ENCODE assay signal across 15 cellular contexts in the genomic region with DNA sequence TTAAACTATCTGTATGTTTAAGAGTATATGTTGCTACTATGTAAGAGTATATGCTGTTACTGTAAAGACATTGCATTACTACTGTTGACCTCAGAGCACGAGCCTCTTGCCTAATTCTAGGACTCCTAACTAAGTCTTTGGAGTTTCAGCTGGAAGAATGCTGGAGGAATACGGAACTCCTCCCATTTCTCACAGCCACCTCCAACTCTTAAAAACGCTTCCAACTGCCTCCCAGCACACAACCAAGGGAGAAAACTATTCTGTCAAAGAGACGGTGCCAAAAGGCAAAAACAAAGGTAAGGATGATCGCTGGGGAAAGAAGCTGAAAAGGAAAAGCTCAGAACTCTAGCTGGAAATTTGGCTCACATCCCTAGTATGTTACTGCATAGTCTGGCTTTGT. TPM values are rescaled to one million over a fixed set of nuclear protein-coding genes. Genes with fewer than 3 reads are reported as not detected.
DNase-seq lines count a peak whose midpoint lies in the region; ATAC-seq and TF ChIP-seq lines count a peak whose summit lies in the region.
"Had no signal": no experiment of that assay in that cellular context is flagged by ENCODE, and none has a peak within 500 bp of the region (broad histone marks: within the 10 kb centered on the region; RNA-seq: fewer than 3 reads in every experiment).

A gene with protein sequence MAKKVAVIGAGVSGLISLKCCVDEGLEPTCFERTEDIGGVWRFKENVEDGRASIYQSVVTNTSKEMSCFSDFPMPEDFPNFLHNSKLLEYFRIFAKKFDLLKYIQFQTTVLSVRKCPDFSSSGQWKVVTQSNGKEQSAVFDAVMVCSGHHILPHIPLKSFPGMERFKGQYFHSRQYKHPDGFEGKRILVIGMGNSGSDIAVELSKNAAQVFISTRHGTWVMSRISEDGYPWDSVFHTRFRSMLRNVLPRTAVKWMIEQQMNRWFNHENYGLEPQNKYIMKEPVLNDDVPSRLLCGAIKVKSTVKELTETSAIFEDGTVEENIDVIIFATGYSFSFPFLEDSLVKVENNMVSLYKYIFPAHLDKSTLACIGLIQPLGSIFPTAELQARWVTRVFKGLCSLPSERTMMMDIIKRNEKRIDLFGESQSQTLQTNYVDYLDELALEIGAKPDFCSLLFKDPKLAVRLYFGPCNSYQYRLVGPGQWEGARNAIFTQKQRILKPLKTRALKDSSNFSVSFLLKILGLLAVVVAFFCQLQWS (plus strand): TSS at position 237 of the 400 bp plus-strand sequence. CDS start 414 bp downstream, outside the sequence.

- H3K4me1 Mint-ChIP-seq in GM23338 = peaks cover 3% of the 10 kb centered on the region; the same call in 1 of the 3 replicates
- H3K4me1 Mint-ChIP-seq in stimulated activated naive B cell treated with anti-CD40 and anti-IgM and Interleukin-4, amounts not matched to agents 10 μg/mL and 1 μg/mL and 100 μg/mL, for 72 hours = no peaks in the 10 kb centered on the region
- H3K4me1 Mint-ChIP-seq: activated CD4-positive, alpha-beta T cell treated with anti-CD3 and anti-CD28 coated beads, Interleukin-2, amount 10 ng/mL, durations not matched to agents 24 days and 14 days; activated naive CD8-positive, alpha-beta T cell treated with anti-CD3 and anti-CD28 coated beads, Interleukin-2, amount 10 ng/mL, durations not matched to agents 7 days and 5 days had no signal

- no peak within 1 kb of the TSS for H2BK15ac ChIP-seq in neuronal stem cell (ENCODE audit: low read length)

- WGBS in neuronal stem cell (ENCODE audit: extremely low coverage in 2 of 2, insufficient read length in 2 of 2, insufficient replicate concordance in 1 of 2), 2 donors = no CpG with 5 or more reads among the region's 5 CpGs

- H3K79me1 ChIP-seq in neuronal stem cell (ENCODE audit: low read depth, low read length) = no peaks in the 10 kb centered on the region

- H3K27ac ChIP-seq in GM23338 (ENCODE audit: low read depth) (no peak within 1 kb of the TSS), lower lobe of right lung (peak within 1 kb of the TSS; percentile 81), neuronal stem cell (replicated peaks; ENCODE audit: low read length) (no peak within 1 kb of the TSS)
- no peak within 1 kb of the TSS for H3K27ac ChIP-seq in effector memory CD4-positive, alpha-beta T cell (ENCODE audit: insufficient read depth, low read length, poor library complexity, severe bottlenecking)
- H3K27ac ChIP-seq: epithelial cell of prostate had no signal

- H3K4me3 ChIP-seq in GM23338 = no peak within 1 kb of the TSS
- H3K4me3 ChIP-seq in lower lobe of right lung = peak within 1 kb of the TSS; percentile 53
- H3K4me3 ChIP-seq in neuronal stem cell (ENCODE audit: low read length in 2 of 2) = no peak within 1 kb of the TSS
- H3K4me3 ChIP-seq in effector memory CD4-positive, alpha-beta T cell (ENCODE audit: insufficient read depth, low read depth, low read length, poor library complexity, severe bottlenecking) = no peak within 1 kb of the TSS

- H4K91ac ChIP-seq in neuronal stem cell (ENCODE audit: low read depth, low read length, poor library complexity) = no peak within 1 kb of the TSS

- peak within 1 kb of the TSS; percentile 64; the same call in 1 of the 2 replicates for H2AFZ ChIP-seq in GM23338
- no peak within 1 kb of the TSS for H2AFZ ChIP-seq in neuronal stem cell (ENCODE audit: low read length)

- H2BK120ac ChIP-seq in neuronal stem cell (ENCODE audit: low read depth, low read length) = no peak within 1 kb of the TSS

- no peaks in the 10 kb centered on the region for H4K20me1 ChIP-seq in GM23338 (replicated peaks; ENCODE audit: insufficient read depth)

- H3F3A ChIP-seq in GM23338 (replicated peaks; ENCODE audit: low read depth) = no peaks in the 10 kb centered on the region

- H3K36me3 Mint-ChIP-seq in GM23338 (ENCODE audit: low read depth) = no peaks in the 10 kb centered on the region
- no peaks in the 10 kb centered on the region for H3K36me3 Mint-ChIP-seq in stimulated activated naive B cell treated with anti-CD40 and anti-IgM and Interleukin-4, amounts not matched to agents 10 μg/mL and 1 μg/mL and 100 μg/mL, for 72 hours
- H3K36me3 Mint-ChIP-seq: activated naive CD8-positive, alpha-beta T cell treated with anti-CD3 and anti-CD28 coated beads, Interleukin-2, amount 10 ng/mL, durations not matched to agents 7 days and 5 days had no signal

- H3K79me2 ChIP-seq in GM23338 (replicated peaks; ENCODE audit: insufficient read depth) = no peaks in the 10 kb centered on the region

- H3K4ac ChIP-seq in neuronal stem cell (ENCODE audit: low read length) = no peak within 1 kb of the TSS

- no peak for TF ChIP-seq CTCF in GM23338 (conservative IDR thresholded peaks at IDR 0.05; ENCODE audit: low read depth in 2 of 2)
- no peak for TF ChIP-seq CTCF in lower lobe of right lung (IDR thresholded peaks at IDR 0.05)

- no peak within 1 kb of the TSS for H3K18ac ChIP-seq in neuronal stem cell (ENCODE audit: low read length)

- intact Hi-C loops in lower lobe of right lung (cut with DNase I) = no loop called here

- H3K4me2 ChIP-seq in GM23338 = no peak within 1 kb of the TSS
- H3K4me2 ChIP-seq in neuronal stem cell (ENCODE audit: insufficient read depth, low read length, poor library complexity, severe bottlenecking) = no peak within 1 kb of the TSS

- no peak within 1 kb of the TSS for H3K9ac ChIP-seq in neuronal stem cell (ENCODE audit: low read depth, low read length, poor library complexity)

- H3K4me3 Mint-ChIP-seq in GM23338 = no peak within 1 kb of the TSS
- H3K4me3 Mint-ChIP-seq in stimulated activated naive B cell treated with anti-CD40 and anti-IgM and Interleukin-4, amounts not matched to agents 10 μg/mL and 1 μg/mL and 100 μg/mL, for 72 hours = no peak within 1 kb of the TSS
- H3K4me3 Mint-ChIP-seq: activated CD4-positive, alpha-beta T cell treated with anti-CD3 and anti-CD28 coated beads, Interleukin-2, amount 10 ng/mL, durations not matched to agents 24 days and 14 days; activated naive CD8-positive, alpha-beta T cell treated with anti-CD3 and anti-CD28 coated beads, Interleukin-2, amount 10 ng/mL, durations not matched to agents 7 days and 5 days had no signal

- no peak within 1 kb of the TSS for H3K23ac ChIP-seq in neuronal stem cell (ENCODE audit: low read depth, low read length, poor library complexity)

- H3K9me3 ChIP-seq in lower lobe of right lung (no peaks in the 10 kb centered on the region), neuronal stem cell (replicated peaks in 1 of 2; ENCODE audit: control insufficient read depth in 2 of 2, insufficient read depth in 1 of 2, low read depth in 1 of 2, low read length in 2 of 2) (no peaks in the 10 kb centered on the region)
- no peaks in the 10 kb centered on the region for H3K9me3 ChIP-seq in effector memory CD4-positive, alpha-beta T cell (ENCODE audit: control insufficient read depth, low read length)
- H3K9me3 ChIP-seq: Caco-2 had no signal

- H2AK5ac ChIP-seq in neuronal stem cell (ENCODE audit: low read depth, low read length) = no peak within 1 kb of the TSS

- H3K36me3 ChIP-seq in GM23338 (ENCODE audit: insufficient read depth) = no peaks in the 10 kb centered on the region
- H3K36me3 ChIP-seq in lower lobe of right lung = no peaks in the 10 kb centered on the region
- no peaks in the 10 kb centered on the region for H3K36me3 ChIP-seq in neuronal stem cell (replicated peaks in 1 of 2; ENCODE audit: control insufficient read depth in 2 of 2, insufficient read depth in 2 of 2, low read length in 2 of 2)
- H3K36me3 ChIP-seq in effector memory CD4-positive, alpha-beta T cell (ENCODE audit: control insufficient read depth, insufficient read depth, low read length) = no peaks in the 10 kb centered on the region

- no peak within 1 kb of the TSS for H2BK5ac ChIP-seq in neuronal stem cell (ENCODE audit: low read length)

- H3K27me3 Mint-ChIP-seq in GM23338 (ENCODE audit: insufficient read depth, low read depth, poor library complexity) = peaks cover 1% of the 10 kb centered on the region
- peaks cover 5 to 10% of the 10 kb centered on the region in 2 donors for H3K27me3 Mint-ChIP-seq in stimulated activated naive B cell treated with anti-CD40 and anti-IgM and Interleukin-4, amounts not matched to agents 10 μg/mL and 1 μg/mL and 100 μg/mL, for 72 hours

- H3K9me3 Mint-ChIP-seq in GM23338 = no peaks in the 10 kb centered on the region
- H3K9me3 Mint-ChIP-seq in stimulated activated naive B cell treated with anti-CD40 and anti-IgM and Interleukin-4, amounts not matched to agents 10 μg/mL and 1 μg/mL and 100 μg/mL, for 72 hours = no peaks in the 10 kb centered on the region
- H3K9me3 Mint-ChIP-seq: activated CD4-positive, alpha-beta T cell treated with anti-CD3 and anti-CD28 coated beads, Interleukin-2, amount 10 ng/mL, durations not matched to agents 24 days and 14 days; activated naive CD8-positive, alpha-beta T cell treated with anti-CD3 and anti-CD28 coated beads, Interleukin-2, amount 10 ng/mL, durations not matched to agents 7 days and 5 days had no signal

- H4K8ac ChIP-seq in neuronal stem cell (ENCODE audit: low read depth, low read length) = no peak within 1 kb of the TSS

- ATAC-seq in GM23338 = no peak; the same call in 2 of the 3 replicates
- peak; percentile 32 to 36 for ATAC-seq in lower lobe of right lung
- ATAC-seq in stimulated activated naive B cell treated with anti-CD40 and anti-IgM and Interleukin-4, amounts not matched to agents 10 μg/mL and 1 μg/mL and 100 μg/mL, for 72 hours (replicated peaks) = no peak
- ATAC-seq in GM21717 (IDR thresholded peaks at IDR 0.05; ENCODE audit: unreplicated experiment) = no peak

- H2BK12ac ChIP-seq in neuronal stem cell (ENCODE audit: low read length) = no peak within 1 kb of the TSS

- H3K14ac ChIP-seq in neuronal stem cell (ENCODE audit: low read length) = no peak within 1 kb of the TSS

- H3K27me3 ChIP-seq in GM23338 (ENCODE audit: insufficient read depth) (no peaks in the 10 kb centered on the region), lower lobe of right lung (ENCODE audit: low read depth) (no peaks in the 10 kb centered on the region), neuronal stem cell (ENCODE audit: control insufficient read depth in 3 of 3, insufficient read depth in 3 of 3, low read depth in 1 of 3, low read length in 3 of 3) (no peaks in the 10 kb centered on the region)
- no peaks in the 10 kb centered on the region for H3K27me3 ChIP-seq in effector memory CD4-positive, alpha-beta T cell (replicated peaks; ENCODE audit: control insufficient read depth, insufficient read depth, low read length, poor library complexity, severe bottlenecking)

- DNase-seq in GM23338 (ENCODE audit: low spot score) (peak; percentile 33), fibroblast of gingiva (ENCODE audit: low read depth) (peak; percentile 3), lower lobe of right lung (no peak), neuronal stem cell (ENCODE audit: low spot score) (no peak)
- DNase-seq in stimulated activated naive B cell treated with anti-CD40 and anti-IgM and Interleukin-4, amounts not matched to agents 10 μg/mL and 1 μg/mL and 100 μg/mL, for 72 hours = no peak
- DNase-seq in stimulated activated CD4-positive, alpha-beta T cell treated with anti-CD3 and anti-CD28 coated beads, Interleukin-1b, Interleukin-23, amount 100 ng/mL, for 48 hours = no peak
- DNase-seq in effector memory CD4-positive, alpha-beta T cell = no peak
- DNase-seq: activated CD4-positive, alpha-beta T cell treated with anti-CD3 and anti-CD28 coated beads, Interleukin-2, amount 10 ng/mL, durations not matched to agents 24 days and 14 days; activated naive CD8-positive, alpha-beta T cell treated with anti-CD3 and anti-CD28 coated beads, Interleukin-2, amount 10 ng/mL, durations not matched to agents 7 days and 5 days; activated T-cell treated with anti-CD3 and anti-CD28 coated beads, Interleukin-2, amount 50 U/mL, for 1 hour; Caco-2; NCI-H2171 had no signal

- H3K4me1 ChIP-seq in GM23338 (ENCODE audit: insufficient read depth) (no peaks in the 10 kb centered on the region), lower lobe of right lung (no peaks in the 10 kb centered on the region), neuronal stem cell (ENCODE audit: control insufficient read depth in 2 of 2, insufficient read depth in 1 of 2, low read depth in 1 of 2, low read length in 2 of 2) (no peaks in the 10 kb centered on the region)
- no peaks in the 10 kb centered on the region for H3K4me1 ChIP-seq in effector memory CD4-positive, alpha-beta T cell (ENCODE audit: control insufficient read depth, insufficient read depth, low read length, poor library complexity, severe bottlenecking)
- H3K4me1 ChIP-seq: Caco-2 had no signal

- H3K9me2 ChIP-seq in GM23338 (ENCODE audit: insufficient read depth) = no peaks in the 10 kb centered on the region

- no peak within 1 kb of the TSS for H3K27ac Mint-ChIP-seq in GM23338
- H3K27ac Mint-ChIP-seq in stimulated activated naive B cell treated with anti-CD40 and anti-IgM and Interleukin-4, amounts not matched to agents 10 μg/mL and 1 μg/mL and 100 μg/mL, for 72 hours = peak within 1 kb of the TSS; percentile 70
- H3K27ac Mint-ChIP-seq: activated CD4-positive, alpha-beta T cell treated with anti-CD3 and anti-CD28 coated beads, Interleukin-2, amount 10 ng/mL, durations not matched to agents 24 days and 14 days; activated naive CD8-positive, alpha-beta T cell treated with anti-CD3 and anti-CD28 coated beads, Interleukin-2, amount 10 ng/mL, durations not matched to agents 7 days and 5 days had no signal

RNA-seq across cellular contexts. Expression of the gene that starts here (rescaled TPM):
- not detected in 2 replicates for total RNA-seq in GM23338 (2014; rRNA removed; shearing (Covaris generic))
- 0.31 TPM in 1 of 2 replicates, not detected in the other for polyA plus RNA-seq in GM23338 (2016; fragmentation: Nextera tagmentation; extraction: Ambion mirVana)
- total RNA-seq in lower lobe of right lung = 288 TPM
- 0.04 TPM for polyA plus RNA-seq in neuronal stem cell (2013, experiment 1 of 2)
- 0.01 TPM for polyA plus RNA-seq in neuronal stem cell (2013, experiment 2 of 2)
- total RNA-seq: A673; activated CD4-positive, alpha-beta T cell treated with anti-CD3 and anti-CD28 coated beads, Interleukin-2, amount 10 ng/mL, durations not matched to agents 24 days and 14 days; activated naive CD8-positive, alpha-beta T cell treated with anti-CD3 and anti-CD28 coated beads, Interleukin-2, amount 10 ng/mL, durations not matched to agents 7 days and 5 days; Caco-2 had no signal

Comparison
In these comparisons a context has a peak if more than half of its experiments do, and no peak if none do; other contexts are left out.
1. RNA of the gene that starts here (total RNA-seq): 288 TPM in lower lobe of right lung (single experiment); not detected in GM23338; every median in the first group is over 100 times any median in the second.
2. Peak in DNase-seq in GM23338; RNA of the gene not detected or under 1 TPM.
3. ATAC-seq: peak in lower lobe of right lung (2 of 2); none in GM23338 (single experiment), stimulated activated naive B cell treated with anti-CD40 and anti-IgM and Interleukin-4, amounts not matched to agents 10 μg/mL and 1 μg/mL and 100 μg/mL, for 72 hours (0 of 2) and GM21717 (single experiment).